In the genomic region with DNA sequence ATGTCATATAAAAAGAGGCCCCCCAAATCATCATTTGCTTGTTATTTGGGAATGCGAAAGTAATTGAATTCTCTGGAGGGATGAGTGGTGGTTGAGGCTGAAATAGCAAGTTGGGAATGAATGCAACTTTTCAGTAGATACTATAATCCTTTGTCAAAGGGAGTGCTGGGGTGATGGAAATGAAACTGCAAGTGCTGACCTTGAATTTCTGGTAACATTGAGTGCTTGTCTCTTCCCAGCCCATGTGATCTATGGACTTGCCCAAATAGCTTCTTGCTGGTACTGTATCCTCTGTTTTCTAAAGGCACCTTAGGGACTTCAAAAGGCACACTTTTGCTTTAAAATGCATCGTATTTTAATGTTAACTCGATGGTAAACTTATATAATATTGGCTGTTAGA, we compare ENCODE assay signal across 1 cellular context.
TF ChIP-seq lines count a peak whose summit lies in the region.

No MANE protein-coding gene starts in this region.

TF ChIP-seq in HepG2, 621 proteins besides CTCF, POLR2A, EP300 and RAD21 (continued from another document and continues in another):
- no peak for TF ChIP-seq ZBTB33 (CRISPR knock-in tag; IDR thresholded peaks at IDR 0.05)
- peak; percentile 9; the same call in 1 of the 2 replicates for TF ChIP-seq FOSL2 (CRISPR knock-in tag; IDR thresholded peaks at IDR 0.05)
- TF ChIP-seq TOE1 (CRISPR knock-in tag; IDR thresholded peaks at IDR 0.05): no peak
- no peak for TF ChIP-seq ZNF343 (CRISPR knock-in tag; IDR thresholded peaks at IDR 0.05)
- TF ChIP-seq ZNF44 (CRISPR knock-in tag; IDR thresholded peaks at IDR 0.05): no peak
- no peak for TF ChIP-seq HNF1B (CRISPR knock-in tag; IDR thresholded peaks at IDR 0.05)
- no peak for TF ChIP-seq ATF6 (CRISPR knock-in tag; conservative IDR thresholded peaks at IDR 0.05)
- TF ChIP-seq ONECUT2 (CRISPR knock-in tag; IDR thresholded peaks at IDR 0.05): no peak
- no peak for TF ChIP-seq SALL2 (CRISPR knock-in tag; IDR thresholded peaks at IDR 0.05)
- 0 out of 2 replicates have a peak, but pooled peaks have one; percentile 38 for TF ChIP-seq ZNF124 (CRISPR knock-in tag; IDR thresholded peaks at IDR 0.05)
- peak; percentile 25; the same call in 1 of the 2 replicates for TF ChIP-seq FOXA3 (CRISPR knock-in tag; IDR thresholded peaks at IDR 0.05)
- no peak for TF ChIP-seq TAF1 (CRISPR knock-in tag; IDR thresholded peaks at IDR 0.05)
- TF ChIP-seq BCL6 (CRISPR knock-in tag; IDR thresholded peaks at IDR 0.05): peak; percentile 71; the same call in 1 of the 2 replicates
- TF ChIP-seq ESRRA (CRISPR knock-in tag; IDR thresholded peaks at IDR 0.05; ENCODE audit: low read depth): 0 out of 2 replicates have a peak, but pooled peaks have one; percentile 40
- TF ChIP-seq HMGA1 (CRISPR knock-in tag; conservative IDR thresholded peaks at IDR 0.05): no peak
- TF ChIP-seq TCF12 (IDR thresholded peaks at IDR 0.05): no peak
- TF ChIP-seq TCF12 (CRISPR knock-in tag; IDR thresholded peaks at IDR 0.05): no peak
- 0 out of 2 replicates have a peak, but pooled peaks have one; percentile 20 for TF ChIP-seq SMAD3 (CRISPR knock-in tag; IDR thresholded peaks at IDR 0.05)
- no peak for TF ChIP-seq ZNF496 (CRISPR knock-in tag; IDR thresholded peaks at IDR 0.05; ENCODE audit: insufficient replicate concordance)
- TF ChIP-seq SP1 (IDR thresholded peaks at IDR 0.05): no peak
- TF ChIP-seq SP1 (CRISPR knock-in tag; IDR thresholded peaks at IDR 0.05): no peak
- TF ChIP-seq ZNF460 (CRISPR knock-in tag; IDR thresholded peaks at IDR 0.05; ENCODE audit: borderline replicate concordance): no peak
- TF ChIP-seq ZBTB1 (CRISPR knock-in tag; IDR thresholded peaks at IDR 0.05; ENCODE audit: borderline replicate concordance): no peak
- no peak for TF ChIP-seq ZNF33B (CRISPR knock-in tag; IDR thresholded peaks at IDR 0.05)
- TF ChIP-seq, protein P1, sequence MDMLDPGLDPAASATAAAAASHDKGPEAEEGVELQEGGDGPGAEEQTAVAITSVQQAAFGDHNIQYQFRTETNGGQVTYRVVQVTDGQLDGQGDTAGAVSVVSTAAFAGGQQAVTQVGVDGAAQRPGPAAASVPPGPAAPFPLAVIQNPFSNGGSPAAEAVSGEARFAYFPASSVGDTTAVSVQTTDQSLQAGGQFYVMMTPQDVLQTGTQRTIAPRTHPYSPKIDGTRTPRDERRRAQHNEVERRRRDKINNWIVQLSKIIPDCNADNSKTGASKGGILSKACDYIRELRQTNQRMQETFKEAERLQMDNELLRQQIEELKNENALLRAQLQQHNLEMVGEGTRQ (IDR thresholded peaks at IDR 0.05; ENCODE audit: low read depth, low read length): peak; percentile 38; the same call in 1 of the 2 replicates
- TF ChIP-seq, protein P1 (CRISPR knock-in tag; IDR thresholded peaks at IDR 0.05; ENCODE audit: borderline replicate concordance): peak; percentile 55; the same call in 1 of the 2 replicates
- peak; percentile 84 for TF ChIP-seq HNF4A (CRISPR knock-in tag; IDR thresholded peaks at IDR 0.05)
- peak; percentile 30; the same call in 1 of the 2 replicates for TF ChIP-seq PHF21A (CRISPR knock-in tag; IDR thresholded peaks at IDR 0.05)
- TF ChIP-seq RCOR2 (CRISPR knock-in tag; IDR thresholded peaks at IDR 0.05): 0 out of 2 replicates have a peak, but pooled peaks have one; percentile 16
- TF ChIP-seq IKZF5 (CRISPR knock-in tag; IDR thresholded peaks at IDR 0.05): peak; percentile 27; the same call in 1 of the 2 replicates
- TF ChIP-seq NCOA2 (CRISPR knock-in tag; IDR thresholded peaks at IDR 0.05): peak; percentile 43
- TF ChIP-seq GATA4 (IDR thresholded peaks at IDR 0.05; ENCODE audit: borderline replicate concordance, low read depth): no peak
- no peak for TF ChIP-seq CREM (IDR thresholded peaks at IDR 0.05)
- no peak for TF ChIP-seq CREM (CRISPR knock-in tag; IDR thresholded peaks at IDR 0.05)
- TF ChIP-seq LBX2 (CRISPR knock-in tag; IDR thresholded peaks at IDR 0.05; ENCODE audit: borderline replicate concordance): no peak
- TF ChIP-seq GZF1 (CRISPR knock-in tag; IDR thresholded peaks at IDR 0.05): no peak
- no peak for TF ChIP-seq BATF2 (CRISPR knock-in tag; IDR thresholded peaks at IDR 0.05)
- no peak for TF ChIP-seq ARID2 (CRISPR knock-in tag; IDR thresholded peaks at IDR 0.05; ENCODE audit: borderline replicate concordance)
- TF ChIP-seq, protein P2, sequence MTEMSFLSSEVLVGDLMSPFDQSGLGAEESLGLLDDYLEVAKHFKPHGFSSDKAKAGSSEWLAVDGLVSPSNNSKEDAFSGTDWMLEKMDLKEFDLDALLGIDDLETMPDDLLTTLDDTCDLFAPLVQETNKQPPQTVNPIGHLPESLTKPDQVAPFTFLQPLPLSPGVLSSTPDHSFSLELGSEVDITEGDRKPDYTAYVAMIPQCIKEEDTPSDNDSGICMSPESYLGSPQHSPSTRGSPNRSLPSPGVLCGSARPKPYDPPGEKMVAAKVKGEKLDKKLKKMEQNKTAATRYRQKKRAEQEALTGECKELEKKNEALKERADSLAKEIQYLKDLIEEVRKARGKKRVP (CRISPR knock-in tag; IDR thresholded peaks at IDR 0.05): no peak
- no peak for TF ChIP-seq ELK4 (CRISPR knock-in tag; IDR thresholded peaks at IDR 0.05; ENCODE audit: borderline replicate concordance)
- TF ChIP-seq ASH2L (IDR thresholded peaks at IDR 0.05; ENCODE audit: insufficient read length, low read depth, low read length): no peak
- TF ChIP-seq ZNF512B (CRISPR knock-in tag; IDR thresholded peaks at IDR 0.05; ENCODE audit: borderline replicate concordance): no peak
- TF ChIP-seq SRY (CRISPR knock-in tag; IDR thresholded peaks at IDR 0.05): no peak
- TF ChIP-seq, protein P3, sequence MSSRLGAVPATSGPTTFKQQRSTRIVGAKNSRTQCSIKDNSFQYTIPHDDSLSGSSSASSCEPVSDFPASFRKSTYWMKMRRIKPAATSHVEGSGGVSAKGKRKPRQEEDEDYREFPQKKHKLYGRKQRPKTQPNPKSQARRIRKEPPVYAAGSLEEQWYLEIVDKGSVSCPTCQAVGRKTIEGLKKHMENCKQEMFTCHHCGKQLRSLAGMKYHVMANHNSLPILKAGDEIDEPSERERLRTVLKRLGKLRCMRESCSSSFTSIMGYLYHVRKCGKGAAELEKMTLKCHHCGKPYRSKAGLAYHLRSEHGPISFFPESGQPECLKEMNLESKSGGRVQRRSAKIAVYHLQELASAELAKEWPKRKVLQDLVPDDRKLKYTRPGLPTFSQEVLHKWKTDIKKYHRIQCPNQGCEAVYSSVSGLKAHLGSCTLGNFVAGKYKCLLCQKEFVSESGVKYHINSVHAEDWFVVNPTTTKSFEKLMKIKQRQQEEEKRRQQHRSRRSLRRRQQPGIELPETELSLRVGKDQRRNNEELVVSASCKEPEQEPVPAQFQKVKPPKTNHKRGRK (CRISPR knock-in tag; IDR thresholded peaks at IDR 0.05): no peak
- no peak for TF ChIP-seq FOXA1 (IDR thresholded peaks at IDR 0.05)
- TF ChIP-seq FOXA1 (CRISPR knock-in tag; IDR thresholded peaks at IDR 0.05): 0 out of 2 replicates have a peak, but pooled peaks have one; percentile 30
- TF ChIP-seq ERF (CRISPR knock-in tag; IDR thresholded peaks at IDR 0.05): peak; percentile 53; the same call in 1 of the 2 replicates
- no peak for TF ChIP-seq ZNF784 (CRISPR knock-in tag; IDR thresholded peaks at IDR 0.05; ENCODE audit: borderline replicate concordance)
